Comparison of ENCODE assay signal across 1 cellular context in genomic region chr17:75570772-75571171, GRCh38.
TF ChIP-seq lines count a peak whose summit lies in the region.

No MANE protein-coding gene starts in this region.

TF ChIP-seq in WTC11, 78 proteins besides CTCF, POLR2A, EP300 and RAD21 (continued from another document):
- no peak for TF ChIP-seq TEAD4 (CRISPR knock-in tag; IDR thresholded peaks at IDR 0.05)
- TF ChIP-seq, protein P1, sequence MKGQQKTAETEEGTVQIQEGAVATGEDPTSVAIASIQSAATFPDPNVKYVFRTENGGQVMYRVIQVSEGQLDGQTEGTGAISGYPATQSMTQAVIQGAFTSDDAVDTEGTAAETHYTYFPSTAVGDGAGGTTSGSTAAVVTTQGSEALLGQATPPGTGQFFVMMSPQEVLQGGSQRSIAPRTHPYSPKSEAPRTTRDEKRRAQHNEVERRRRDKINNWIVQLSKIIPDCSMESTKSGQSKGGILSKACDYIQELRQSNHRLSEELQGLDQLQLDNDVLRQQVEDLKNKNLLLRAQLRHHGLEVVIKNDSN (CRISPR knock-in tag; IDR thresholded peaks at IDR 0.05): no peak
- no peak for TF ChIP-seq RELA (CRISPR knock-in tag; IDR thresholded peaks at IDR 0.05; ENCODE audit: borderline replicate concordance)
- TF ChIP-seq ZBTB21 (CRISPR knock-in tag; IDR thresholded peaks at IDR 0.05; ENCODE audit: borderline replicate concordance): no peak
- TF ChIP-seq NR1H2 (CRISPR knock-in tag; IDR thresholded peaks at IDR 0.05): no peak
- TF ChIP-seq FOXP1 (CRISPR knock-in tag; IDR thresholded peaks at IDR 0.05; ENCODE audit: borderline replicate concordance): no peak
